ENCODE assay signal across 16 cellular contexts in genomic region chr10:16905304-16905703, GRCh38.
A peak's percentile ranks its signal among the peaks of the same experiment; 100 is the strongest.
DNase-seq lines count a peak whose midpoint lies in the region; ATAC-seq and TF ChIP-seq lines count a peak whose summit lies in the region.
"Had no signal": no experiment of that assay in that cellular context is flagged by ENCODE, and none has a peak within 500 bp of the region (broad histone marks: within the 10 kb centered on the region; RNA-seq: fewer than 3 reads in every experiment).

No MANE protein-coding gene starts in this region.

- TF ChIP-seq CTCF in AG10803 (conservative IDR thresholded peaks at IDR 0.05; ENCODE audit: low read length): no peak
- no peak for TF ChIP-seq CTCF in gastrocnemius medialis (IDR thresholded peaks at IDR 0.05 in 4 of 5, conservative IDR thresholded peaks at IDR 0.05 in 1 of 5)

- peak overlapping the region; percentile 88; the same call in 1 of the 2 replicates for H3K27ac ChIP-seq in SK-N-MC
- H3K27ac ChIP-seq in gastrocnemius medialis: peak overlapping the region in 1 of 4 donors; percentile 29
- H3K27ac ChIP-seq: upper lobe of right lung had no signal

- H3K9me3 ChIP-seq in SK-N-MC (ENCODE audit: low read depth, low read length) (no peaks in the 10 kb centered on the region), gastrocnemius medialis (no peaks in the 10 kb centered on the region)
- H3K9me3 ChIP-seq: upper lobe of right lung had no signal

- peak; percentile 97 for DNase-seq in AG10803 (ENCODE audit: low read depth)
- DNase-seq in SK-N-MC (ENCODE audit: low read depth, low spot score): peak; percentile 42
- peak; percentile 38 for DNase-seq in fibroblast of the conjunctiva (ENCODE audit: low read depth)
- peak in 1 of 2 donors; percentile 30 for DNase-seq in gastrocnemius medialis
- no peak for DNase-seq in NCI-H1436 treated with DMSO at 0.1 percent for 48 hours (lab: John Stamatoyannopoulos, UW)
- DNase-seq in NCI-H1105 treated with DMSO at 0.1 percent for 48 hours (lab: John Stamatoyannopoulos, UW): no peak
- DNase-seq in SHP77 (lab: John Stamatoyannopoulos, UW): no peak
- DNase-seq: activated CD4-positive, alpha-beta T cell treated with anti-CD3 and anti-CD28 coated beads for 1 hour; amniotic stem cell; COR-L47; glutamatergic neuron; NCI-H526; stimulated activated naive CD4-positive, alpha-beta T cell; upper lobe of right lung had no signal

- no peaks in the 10 kb centered on the region for H3K4me1 ChIP-seq in gastrocnemius medialis
- H3K4me1 ChIP-seq: upper lobe of right lung had no signal

- peak; percentile 73 to 83 for ATAC-seq in gastrocnemius medialis
- ATAC-seq in GM18867 (IDR thresholded peaks at IDR 0.05; ENCODE audit: unreplicated experiment): no peak
- ATAC-seq: activated T-helper 17 cell treated with anti-CD3 and anti-CD28 coated beads, Interleukin-2, amount 50 U/mL, for 72 hours had no signal

- H3K4me3 ChIP-seq in AG10803 (ENCODE audit: low read length) (no peak overlapping the region), SK-N-MC (peak overlapping the region; percentile 63), gastrocnemius medialis (no peak overlapping the region)
- H3K4me3 ChIP-seq: upper lobe of right lung had no signal

- no peaks in the 10 kb centered on the region for H3K27me3 ChIP-seq in gastrocnemius medialis
- H3K27me3 ChIP-seq: upper lobe of right lung had no signal

- intact Hi-C loops in gastrocnemius medialis (cut with DNase I; ENCODE audit: low total_unique reads): no loop called here

- TF ChIP-seq POLR2A in gastrocnemius medialis (IDR thresholded peaks at IDR 0.05): no peak

- no peaks in the 10 kb centered on the region for H3K36me3 ChIP-seq in SK-N-MC (ENCODE audit: insufficient read depth, low read length)
- H3K36me3 ChIP-seq in gastrocnemius medialis: no peaks in the 10 kb centered on the region
- H3K36me3 ChIP-seq: upper lobe of right lung had no signal

- no peak overlapping the region for H3K9ac ChIP-seq in SK-N-MC (ENCODE audit: insufficient read length)

- in situ Hi-C loops in gastrocnemius medialis (cut with MboI; ENCODE audit: low sequenced_read_pairs in 4 of 4): no loop called here

Comparison
In these comparisons a context has a peak if more than half of its experiments do, and no peak if none do; other contexts are left out.
1. DNase-seq: peak in AG10803 (single experiment), SK-N-MC (single experiment) and fibroblast of the conjunctiva (single experiment); none in NCI-H1436 treated with DMSO at 0.1 percent for 48 hours (single experiment), NCI-H1105 treated with DMSO at 0.1 percent for 48 hours (single experiment) and SHP77 (0 of 2).